In the genomic region with DNA sequence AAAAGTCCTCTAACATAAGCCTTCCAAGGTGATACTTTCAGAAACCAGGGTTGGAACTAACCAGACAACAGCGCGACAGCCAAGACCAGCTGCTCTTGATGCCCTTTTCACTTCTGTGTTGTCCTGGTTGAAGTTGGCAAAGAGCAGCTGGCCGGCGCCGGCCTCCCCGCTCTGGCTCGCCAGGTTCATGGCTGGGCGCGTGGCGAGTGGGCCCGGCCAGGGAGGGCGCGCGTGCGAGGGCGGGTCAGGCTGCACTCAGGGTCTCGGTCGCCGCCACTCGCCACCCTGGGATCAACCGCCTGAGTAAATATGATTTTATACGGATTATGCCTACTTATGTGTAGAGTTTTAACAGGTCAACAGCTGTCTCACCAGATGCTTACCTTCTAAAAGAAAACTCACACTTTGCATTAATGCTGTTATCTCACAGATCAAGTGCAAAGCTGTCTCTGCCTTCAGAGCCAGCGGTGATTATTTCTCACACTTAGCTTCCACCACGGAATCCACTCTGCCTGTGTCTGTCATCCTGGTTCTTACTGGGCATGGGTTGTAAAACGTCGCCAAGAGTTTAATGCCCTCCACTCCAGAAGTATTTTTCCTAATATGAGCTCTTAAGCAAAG, we compare ENCODE assay signal across 12 cellular contexts. TPM values are rescaled to one million over a fixed set of nuclear protein-coding genes. Genes with fewer than 3 reads are reported as not detected.
DNase-seq lines count a peak whose midpoint lies in the region; ATAC-seq and TF ChIP-seq lines count a peak whose summit lies in the region.
"Had no signal": no experiment of that assay in that cellular context is flagged by ENCODE, and none has a peak within 500 bp of the region (broad histone marks: within the 10 kb centered on the region; RNA-seq: fewer than 3 reads in every experiment).

No MANE protein-coding gene starts in this region.

- H3K9me3 Mint-ChIP-seq in T-cell, result no peaks in the 10 kb centered on the region
- H3K9me3 Mint-ChIP-seq: activated T-cell treated with anti-CD3 and anti-CD28 coated beads, Interleukin-2, amount 50 U/mL, for 72 hours; mesothelial cell of epicardium had no signal

- no peaks in the 10 kb centered on the region for H3K27me3 Mint-ChIP-seq in T-cell

- no peak overlapping the region for H3K4me3 Mint-ChIP-seq in T-cell
- H3K4me3 Mint-ChIP-seq: activated T-cell treated with anti-CD3 and anti-CD28 coated beads, Interleukin-2, amount 50 U/mL, for 72 hours; mesothelial cell of epicardium had no signal

- H3K36me3 Mint-ChIP-seq in T-cell, result peaks cover 40% of the 10 kb centered on the region

- no peak overlapping the region for H2AFZ ChIP-seq in osteoblast (ENCODE audit: low read length)

- H3K27ac Mint-ChIP-seq in T-cell, result peak overlapping the region; percentile 46 to 50
- H3K27ac Mint-ChIP-seq: activated T-cell treated with anti-CD3 and anti-CD28 coated beads, Interleukin-2, amount 50 U/mL, for 72 hours; mesothelial cell of epicardium had no signal

- in situ Hi-C loops in GM13977 (cut with MboI; ENCODE audit: low pct_unique_long_range_greater_than_20kb, low sequenced_read_pairs, unreplicated experiment), result no loop called here

- peaks cover 12 to 18% (median 14%) of the 10 kb centered on the region in 3 donors for H3K4me1 Mint-ChIP-seq in T-cell

- no peak for TF ChIP-seq CTCF in osteoblast (IDR thresholded peaks at IDR 0.05; ENCODE audit: extremely low read depth, low read depth, low read length)
- no peak for TF ChIP-seq CTCF in upper lobe of left lung (IDR thresholded peaks at IDR 0.05)
- TF ChIP-seq CTCF in GM13977 (IDR thresholded peaks at IDR 0.05; ENCODE audit: extremely low read depth, insufficient read depth, missing control alignments), result no peak

- POLR2A ChIA-PET in T-cell (lab: Charles Lee), result interaction anchor here (0.5 to 0.6 kb wide), 3 partner anchors 25 to 62 kb away, joined by 3 to 10 read pairs (median 4); no protein-coding TSS in a partner anchor

- peak overlapping the region; percentile 60 for H3K27ac ChIP-seq in osteoblast (ENCODE audit: low read depth, low read length)
- H3K27ac ChIP-seq in upper lobe of left lung, result peak overlapping the region; percentile 49 to 79 (median 55)

- H3K9me3 ChIP-seq in osteoblast (ENCODE audit: low read depth, low read length) (no peaks in the 10 kb centered on the region), upper lobe of left lung (no peaks in the 10 kb centered on the region)
- H3K9me3 ChIP-seq: BE2C had no signal

- H3K36me3 ChIP-seq in osteoblast (ENCODE audit: insufficient read depth, low read length) (peaks cover 53% of the 10 kb centered on the region), upper lobe of left lung (peaks cover 5 to 79% (median 37%) of the 10 kb centered on the region in 4 donors)

- TF ChIP-seq POLR2A in upper lobe of left lung (IDR thresholded peaks at IDR 0.05), result no peak

- DNase-seq in T-cell (no peak), Right ventricle myocardium superior (no peak), osteoblast (ENCODE audit: insufficient read length, low spot score, missing footprints) (peak; percentile 34), upper lobe of left lung (peak in 1 of 2 donors; percentile 86), GM13977 (ENCODE audit: low spot score) (no peak), SW 1271 (lab: John Stamatoyannopoulos, UW) (no peak), occipital lobe (lab: John Stamatoyannopoulos, UW) (no peak)
- DNase-seq: activated T-cell treated with anti-CD3 and anti-CD28 coated beads, Interleukin-2, amount 50 U/mL, for 72 hours; BE2C; NCI-H446 treated with DMSO at 0.1 percent for 48 hours had no signal

- no peak for TF ChIP-seq EP300 in upper lobe of left lung (IDR thresholded peaks at IDR 0.05)

- H4K20me1 ChIP-seq in osteoblast (ENCODE audit: insufficient read depth, low read length), result peaks cover 5% of the 10 kb centered on the region

- H3K4me3 ChIP-seq in osteoblast (ENCODE audit: insufficient read depth, low read length) (no peak overlapping the region), upper lobe of left lung (no peak overlapping the region)

- H3K4me1 ChIP-seq in osteoblast (ENCODE audit: insufficient read depth, low read length) (peaks cover 14% of the 10 kb centered on the region), upper lobe of left lung (peaks cover 7 to 14% (median 11%) of the 10 kb centered on the region in 4 donors)
- H3K4me1 ChIP-seq: BE2C had no signal

- no peak overlapping the region for H3K4me2 ChIP-seq in osteoblast (ENCODE audit: insufficient read depth, low read length)

- CTCF ChIA-PET in T-cell (lab: Charles Lee), result interaction anchor here (0.6 to 2.4 kb wide), 12 partner anchors 14 to 141 kb away, joined by 3 to 13 read pairs (median 3); partner anchors contain the start of genes ATP5PD (in 1 of the 2), KCTD2 (in 1 of the 2) and MRPL58 (in 1 of the 2)

- H3K27me3 ChIP-seq in osteoblast (ENCODE audit: insufficient read depth, low read length) (no peaks in the 10 kb centered on the region), upper lobe of left lung (no peaks in the 10 kb centered on the region)
- H3K27me3 ChIP-seq: BE2C had no signal

- no peaks in the 10 kb centered on the region for H3K79me2 ChIP-seq in osteoblast (ENCODE audit: insufficient read depth, low read length)

- ATAC-seq in T-cell (replicated peaks in 1 of 4) (no peak), Right ventricle myocardium superior (ENCODE audit: poor library complexity) (peak; percentile 78), upper lobe of left lung (ENCODE audit: low FRiP score in 2 of 2) (no peak)
- ATAC-seq: activated T-cell treated with anti-CD3 and anti-CD28 coated beads, Interleukin-2, amount 50 U/mL, for 72 hours had no signal

- 91 to 92% methylated on average over 11 to 26 of the region's 26 CpGs for WGBS in upper lobe of left lung, 2 donors

- intact Hi-C loops in Right ventricle myocardium superior (cut with DNase I), result no loop called here

RNA-seq across cellular contexts. Expression of gene KCTD2, which starts 13.5 kb away (rescaled TPM):
- total RNA-seq in T-cell (10 to 100 TPM; 22.0 to 32.8 (median 29.0) TPM), Right ventricle myocardium superior (23.8 TPM), osteoblast (19.7 and 20.3 TPM in 2 replicates), upper lobe of left lung (10 to 100 TPM; 17.8 to 26.1 (median 22.9) TPM), occipital lobe (30.4 TPM)

RNA-seq across cellular contexts. Expression of gene ATP5PD, which starts 13.8 kb away (rescaled TPM):
- 100 to 1,000 TPM; 115 to 170 (median 139) TPM for total RNA-seq in T-cell
- 832 TPM for total RNA-seq in Right ventricle myocardium superior
- 240 and 278 TPM in 2 replicates for total RNA-seq in osteoblast
- 100 to 1,000 TPM; 126 to 198 (median 186) TPM for total RNA-seq in upper lobe of left lung
- total RNA-seq in occipital lobe, result 100 TPM

RNA-seq across cellular contexts. Expression of gene SLC16A5, which starts 27.2 kb away (rescaled TPM):
- 10 to 100 TPM in 4 of 5 donors, 1 to 10 TPM in 1; 9.1 to 24.3 (median 16.8) TPM for total RNA-seq in T-cell
- total RNA-seq in Right ventricle myocardium superior, result 6.5 TPM
- 16.3 and 19.2 TPM in 2 replicates for total RNA-seq in osteoblast
- 100 to 1,000 TPM in 4 of 6 donors, 10 to 100 TPM in 2; 40.6 to 234 (median 123) TPM for total RNA-seq in upper lobe of left lung
- 1.4 TPM for total RNA-seq in occipital lobe
- total RNA-seq: SK-MEL-5 had no signal

RNA-seq across cellular contexts. Expression of gene MRPL58, which starts 48.1 kb away (rescaled TPM):
- total RNA-seq in T-cell (10 to 100 TPM; 15.6 to 30.6 (median 26.6) TPM), Right ventricle myocardium superior (46.6 TPM), osteoblast (21.2 and 23.5 TPM in 2 replicates), upper lobe of left lung (10 to 100 TPM; 10.5 to 41.0 (median 21.8) TPM), occipital lobe (8.0 TPM)

RNA-seq across cellular contexts. Expression of gene ARMC7, which starts 49.2 kb away (rescaled TPM):
- total RNA-seq in T-cell (10 to 100 TPM in 3 of 5 donors, 1 to 10 TPM in 2; 8.9 to 23.9 (median 18.8) TPM), Right ventricle myocardium superior (5.3 TPM), osteoblast (3.2 and 3.3 TPM in 2 replicates), upper lobe of left lung (10 to 100 TPM in 5 of 6 donors, 1 to 10 TPM in 1; 7.3 to 29.5 (median 16.6) TPM), occipital lobe (3.0 TPM)
